Comparison of ENCODE assay signal across 11 cellular contexts in genomic region chr3:46978381-46978780, GRCh38. TPM values are rescaled to one million over a fixed set of nuclear protein-coding genes. Genes with fewer than 3 reads are reported as not detected.
A peak's percentile ranks its signal among the peaks of the same experiment; 100 is the strongest.
DNase-seq lines count a peak whose midpoint lies in the region; ATAC-seq, FAIRE-seq and TF ChIP-seq lines count a peak whose summit lies in the region.
"Had no signal": no experiment of that assay in that cellular context is flagged by ENCODE, and none has a peak within 500 bp of the region (broad histone marks: within the 10 kb centered on the region; RNA-seq: fewer than 3 reads in every experiment).

No MANE protein-coding gene starts in this region.

- H3K9me3 Mint-ChIP-seq in activated naive CD4-positive, alpha-beta T cell treated with anti-CD3 and anti-CD28 coated beads, Interleukin-2, amount 10 ng/mL, durations not matched to agents 7 days and 5 days, result no peaks in the 10 kb centered on the region
- no peaks in the 10 kb centered on the region for H3K9me3 Mint-ChIP-seq in astrocyte (ENCODE audit: unreplicated experiment)

- H3K23ac ChIP-seq in mesenchymal stem cell (ENCODE audit: low read length in 2 of 2), result no peak overlapping the region

- WGBS in mesenchymal stem cell, result 98% methylated on average over 8 of the region's 9 CpGs
- 90 to 96% methylated on average over 9 of the region's 9 CpGs for WGBS in upper lobe of left lung, 2 donors

- H3K36me3 ChIP-seq in astrocyte (ENCODE audit: insufficient read depth, low read length) (no peaks in the 10 kb centered on the region), mesenchymal stem cell (ENCODE audit: control insufficient read depth in 1 of 2, insufficient read depth in 2 of 2, low read depth in 1 of 2, low read length in 2 of 2) (peaks cover 0 to 5% of the 10 kb centered on the region in 2 experiments), upper lobe of left lung (no peaks in the 10 kb centered on the region)

- H3K4me1 ChIP-seq in astrocyte (ENCODE audit: insufficient read depth, low read length) (peaks cover 17% of the 10 kb centered on the region), mesenchymal stem cell (ENCODE audit: control insufficient read depth, insufficient read depth, low read depth, low read length) (peaks cover 24% of the 10 kb centered on the region), upper lobe of left lung (peaks cover 65 to 80% (median 77%) of the 10 kb centered on the region in 4 donors)

- H3K36me3 Mint-ChIP-seq in activated naive CD4-positive, alpha-beta T cell treated with anti-CD3 and anti-CD28 coated beads, Interleukin-2, amount 10 ng/mL, durations not matched to agents 7 days and 5 days, result peaks cover 28% of the 10 kb centered on the region
- H3K36me3 Mint-ChIP-seq in astrocyte (ENCODE audit: low read depth, unreplicated experiment), result peaks cover 4% of the 10 kb centered on the region

- H3K9me3 ChIP-seq in astrocyte (ENCODE audit: insufficient read depth, low read depth, low read length) (no peaks in the 10 kb centered on the region), mesenchymal stem cell (ENCODE audit: control insufficient read depth, low read length) (no peaks in the 10 kb centered on the region), upper lobe of left lung (no peaks in the 10 kb centered on the region)

- peak overlapping the region; percentile 4 for H2AK5ac ChIP-seq in mesenchymal stem cell (ENCODE audit: low read length, severe bottlenecking)

- no peak overlapping the region for H3K18ac ChIP-seq in mesenchymal stem cell (ENCODE audit: low read depth in 1 of 2, low read length in 2 of 2)

- H2BK15ac ChIP-seq in mesenchymal stem cell (ENCODE audit: low read depth, poor library complexity, severe bottlenecking), result no peak overlapping the region

- no peak overlapping the region for H2AFZ ChIP-seq in astrocyte (ENCODE audit: low read depth, low read length)
- no peak overlapping the region for H2AFZ ChIP-seq in mesenchymal stem cell (ENCODE audit: low read depth, low read length)

- no peak overlapping the region for H2BK12ac ChIP-seq in mesenchymal stem cell (ENCODE audit: low read length in 2 of 2)

- peaks cover 5% of the 10 kb centered on the region for H3K27me3 Mint-ChIP-seq in activated naive CD4-positive, alpha-beta T cell treated with anti-CD3 and anti-CD28 coated beads, Interleukin-2, amount 10 ng/mL, durations not matched to agents 7 days and 5 days
- peaks cover 3% of the 10 kb centered on the region for H3K27me3 Mint-ChIP-seq in astrocyte (ENCODE audit: low read depth, unreplicated experiment)

- ATAC-seq in upper lobe of left lung (ENCODE audit: low FRiP score in 2 of 2) (no peak), GM21360 (IDR thresholded peaks at IDR 0.05; ENCODE audit: unreplicated experiment) (no peak)

- DNase-seq in activated naive CD4-positive, alpha-beta T cell treated with anti-CD3 and anti-CD28 coated beads, Interleukin-2, amount 10 ng/mL, durations not matched to agents 7 days and 5 days, result no peak
- DNase-seq in activated naive CD4-positive, alpha-beta T cell treated with anti-CD3 and anti-CD28 coated beads, Interleukin-2, amount 50 U/mL, for 16 hours, result no peak
- DNase-seq in astrocyte (ENCODE audit: low read depth) (no peak), mesenchymal stem cell (no peak), upper lobe of left lung (no peak), OCI-M2 (lab: John Stamatoyannopoulos, UW; ENCODE audit: unreplicated experiment) (no peak), AG08396 (ENCODE audit: low spot score) (no peak)
- DNase-seq: NCI-H146, SHP77 treated with DMSO at 0.1 percent for 48 hours had no signal

- no peak for TF ChIP-seq CTCF in astrocyte (IDR thresholded peaks at IDR 0.05; ENCODE audit: insufficient read depth, low read depth, low read length)
- no peak for TF ChIP-seq CTCF in upper lobe of left lung (IDR thresholded peaks at IDR 0.05)

- H3K79me2 ChIP-seq in astrocyte (ENCODE audit: insufficient read depth, low read length), result peaks cover 31% of the 10 kb centered on the region

- H3K14ac ChIP-seq in mesenchymal stem cell (ENCODE audit: low read length in 2 of 2), result no peak overlapping the region

- peak overlapping the region; percentile 85 for H3K4me3 Mint-ChIP-seq in activated naive CD4-positive, alpha-beta T cell treated with anti-CD3 and anti-CD28 coated beads, Interleukin-2, amount 10 ng/mL, durations not matched to agents 7 days and 5 days
- H3K4me3 Mint-ChIP-seq in astrocyte (ENCODE audit: unreplicated experiment), result peak overlapping the region; percentile 71

- H3K27me3 ChIP-seq in astrocyte (ENCODE audit: insufficient read depth, low read length), result no peaks in the 10 kb centered on the region
- H3K27me3 ChIP-seq in mesenchymal stem cell (ENCODE audit: control insufficient read depth in 1 of 2, insufficient read depth in 1 of 2, low read length in 2 of 2), result no peaks in the 10 kb centered on the region
- H3K27me3 ChIP-seq in upper lobe of left lung, result no peaks in the 10 kb centered on the region

- H4K8ac ChIP-seq in mesenchymal stem cell (ENCODE audit: low read length), result no peak overlapping the region

- H3K4me2 ChIP-seq in astrocyte (ENCODE audit: low read length), result peak overlapping the region; percentile 97
- H3K4me2 ChIP-seq in mesenchymal stem cell (ENCODE audit: low read length, poor library complexity, severe bottlenecking), result no peak overlapping the region

- peaks cover 17% of the 10 kb centered on the region for H3K79me1 ChIP-seq in mesenchymal stem cell (replicated peaks; ENCODE audit: low read length, poor library complexity, severe bottlenecking)

- peaks cover 17% of the 10 kb centered on the region for H4K20me1 ChIP-seq in astrocyte (ENCODE audit: insufficient read depth, low read length)

- CTCF ChIA-PET in activated naive CD4-positive, alpha-beta T cell treated with anti-CD3 and anti-CD28 coated beads, Interleukin-2, amount 10 ng/mL, durations not matched to agents 7 days and 5 days (lab: Charles Lee), result interaction anchor here (1.6 to 3.7 kb wide), 3 partner anchors 9 to 186 kb away, joined by 4 to 10 read pairs (median 5); partner anchors contain the start of gene SETD2

- no peak for FAIRE-seq in astrocyte (lab: Jason Lieb, UNC)
- FAIRE-seq: D721Med had no signal

- TF ChIP-seq EP300 in upper lobe of left lung (IDR thresholded peaks at IDR 0.05), result no peak

- H3K27ac Mint-ChIP-seq in activated naive CD4-positive, alpha-beta T cell treated with anti-CD3 and anti-CD28 coated beads, Interleukin-2, amount 10 ng/mL, durations not matched to agents 7 days and 5 days, result peak overlapping the region; percentile 95
- no peak overlapping the region for H3K27ac Mint-ChIP-seq in astrocyte (ENCODE audit: unreplicated experiment)

- no peak overlapping the region for H3K4me3 ChIP-seq in astrocyte (ENCODE audit: insufficient read depth, low read depth, low read length)
- H3K4me3 ChIP-seq in mesenchymal stem cell (ENCODE audit: insufficient read depth in 1 of 2, low read depth in 1 of 2, low read length in 2 of 2), result no peak overlapping the region
- peak overlapping the region in 2 of 4 donors; percentile 76 to 85 for H3K4me3 ChIP-seq in upper lobe of left lung

- H2BK5ac ChIP-seq in mesenchymal stem cell (ENCODE audit: low read depth, low read length, poor library complexity, severe bottlenecking), result no peak overlapping the region

- no peak overlapping the region for H3K4ac ChIP-seq in mesenchymal stem cell (ENCODE audit: low read depth in 1 of 2, low read length in 2 of 2)

- H2BK120ac ChIP-seq in mesenchymal stem cell (ENCODE audit: low read depth, low read length), result no peak overlapping the region

- H3K9ac ChIP-seq in astrocyte (ENCODE audit: low read length) (no peak overlapping the region), mesenchymal stem cell (ENCODE audit: low read length) (no peak overlapping the region)

- TF ChIP-seq POLR2A in upper lobe of left lung (IDR thresholded peaks at IDR 0.05), result no peak

- no peak overlapping the region for H3K27ac ChIP-seq in astrocyte (ENCODE audit: low read depth, low read length)
- no peak overlapping the region for H3K27ac ChIP-seq in mesenchymal stem cell (ENCODE audit: low read length, poor library complexity, severe bottlenecking)
- peak overlapping the region; percentile 91 to 98 (median 94) for H3K27ac ChIP-seq in upper lobe of left lung

- H3K4me1 Mint-ChIP-seq in activated naive CD4-positive, alpha-beta T cell treated with anti-CD3 and anti-CD28 coated beads, Interleukin-2, amount 10 ng/mL, durations not matched to agents 7 days and 5 days, result peaks cover 74% of the 10 kb centered on the region
- peaks cover 8% of the 10 kb centered on the region for H3K4me1 Mint-ChIP-seq in astrocyte (ENCODE audit: low read depth, unreplicated experiment)

- no peak overlapping the region for H4K91ac ChIP-seq in mesenchymal stem cell (ENCODE audit: low read length)

RNA-seq across cellular contexts. Expression of gene NBEAL2, which starts 1.1 kb away (rescaled TPM):
- total RNA-seq in astrocyte (11.4 and 14.8 TPM in 2 replicates), upper lobe of left lung (100 to 1,000 TPM in 5 of 6 donors, 10 to 100 TPM in 1; 94.7 to 436 (median 163) TPM)
- 2.0 TPM for polyA plus RNA-seq in mesenchymal stem cell (2013, experiment 1 of 2)
- 1.7 TPM for polyA plus RNA-seq in mesenchymal stem cell (2013, experiment 2 of 2)

RNA-seq across cellular contexts. Expression of gene CCDC12, which starts 1.8 kb away (rescaled TPM):
- 26.2 and 29.0 TPM in 2 replicates for total RNA-seq in astrocyte
- 25.6 TPM for polyA plus RNA-seq in mesenchymal stem cell (2013, experiment 1 of 2)
- polyA plus RNA-seq in mesenchymal stem cell (2013, experiment 2 of 2), result 26.2 TPM
- 10 to 100 TPM; 42.3 to 93.2 (median 69.8) TPM for total RNA-seq in upper lobe of left lung

Comparison
In these comparisons a context has a peak if more than half of its experiments do, and no peak if none do; other contexts are left out.
1. H3K27ac ChIP-seq: peak in upper lobe of left lung (4 of 4); none in astrocyte (single experiment) and mesenchymal stem cell (single experiment).